In the genomic region with DNA sequence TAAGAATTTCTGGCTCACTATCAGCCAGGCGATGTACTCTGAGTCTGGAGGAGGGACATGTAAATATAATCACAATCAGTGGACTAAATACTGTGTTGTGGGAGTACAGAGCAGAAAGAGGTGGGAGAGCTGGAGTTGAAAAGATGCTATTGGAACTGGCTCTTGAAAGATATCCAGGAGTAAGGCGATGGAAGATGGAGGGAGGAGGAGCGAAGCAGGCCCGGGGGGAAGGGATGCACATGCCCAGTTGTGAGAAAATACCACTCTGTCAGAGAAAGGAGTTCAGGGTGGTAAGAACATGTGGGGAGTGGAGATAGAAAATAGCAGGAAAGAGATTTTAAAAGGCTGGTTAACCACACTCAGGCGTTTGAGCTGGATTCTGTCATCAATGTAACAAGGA, we compare ENCODE assay signal across 20 cellular contexts.
DNase-seq lines count a peak whose midpoint lies in the region; ATAC-seq, FAIRE-seq and TF ChIP-seq lines count a peak whose summit lies in the region.
"Had no signal": no experiment of that assay in that cellular context is flagged by ENCODE, and none has a peak within 500 bp of the region (broad histone marks: within the 10 kb centered on the region; RNA-seq: fewer than 3 reads in every experiment).

No MANE protein-coding gene starts in this region.

- no peak overlapping the region for H3K4me3 ChIP-seq in K562
- no peak overlapping the region for H3K4me3 ChIP-seq in MM.1S (ENCODE audit: low read length)
- no peak overlapping the region for H3K4me3 ChIP-seq in spleen
- H3K4me3 ChIP-seq: A549 had no signal

- H3K27ac ChIP-seq in K562 (ENCODE audit: extremely low read depth, low read depth, low read length): no peak overlapping the region
- H3K27ac ChIP-seq in MM.1S (ENCODE audit: low read length): no peak overlapping the region; the same call in 1 of the 2 replicates
- no peak overlapping the region for H3K27ac ChIP-seq in spleen
- H3K27ac ChIP-seq: A549, HL-60 had no signal

- WGBS in K562 (ENCODE audit: insufficient coverage, low coverage, missing lambda C conversion rate): 45% methylated on average over 5 of the region's 5 CpGs
- 49 to 69% (median 56%) methylated on average over 5 of the region's 5 CpGs for WGBS in spleen, 5 donors

- CTCF ChIA-PET in activated naive CD4-positive, alpha-beta T cell treated with anti-CD3 and anti-CD28 coated beads, Interleukin-2, amount 10 ng/mL, durations not matched to agents 7 days and 5 days (lab: Charles Lee): interaction anchor here (0.8 kb wide), 1 partner anchor 14 kb away, joined by 4 read pairs; no protein-coding TSS in a partner anchor
- CTCF ChIA-PET in K562 (lab: Yijun Ruan, JAX; ENCODE audit: low intra/inter-chr PET ratio): no interaction called here

- H4K20me1 ChIP-seq in K562 (replicated peaks; ENCODE audit: control insufficient read depth, insufficient read depth, low read length) (no peaks in the 10 kb centered on the region), MM.1S (ENCODE audit: insufficient read depth, low read length) (no peaks in the 10 kb centered on the region)

- H3K9me1 ChIP-seq in K562 (ENCODE audit: control insufficient read depth, insufficient read depth, low read length): no peaks in the 10 kb centered on the region

- H3K4me2 ChIP-seq in K562 (ENCODE audit: insufficient read depth, low read length) (no peak overlapping the region), MM.1S (ENCODE audit: low read depth, low read length) (no peak overlapping the region)
- H3K4me2 ChIP-seq: A549 had no signal

- H3K36me3 Mint-ChIP-seq in activated naive CD4-positive, alpha-beta T cell treated with anti-CD3 and anti-CD28 coated beads, Interleukin-2, amount 10 ng/mL, durations not matched to agents 7 days and 5 days: peaks cover 14% of the 10 kb centered on the region
- H3K36me3 Mint-ChIP-seq in T-helper 2 cell treated with Interferon-gamma antibody and Interleukin-4, amounts not matched to agents 5 μg/mL and 100 μg/mL, for 36 hours (ENCODE audit: low read depth): peaks cover 18% of the 10 kb centered on the region

- H3F3A ChIP-seq in MM.1S (ENCODE audit: insufficient read depth, low read length): no peaks in the 10 kb centered on the region

- no peak overlapping the region for H3K4me3 Mint-ChIP-seq in activated naive CD4-positive, alpha-beta T cell treated with anti-CD3 and anti-CD28 coated beads, Interleukin-2, amount 10 ng/mL, durations not matched to agents 7 days and 5 days
- no peak overlapping the region for H3K4me3 Mint-ChIP-seq in T-helper 2 cell treated with Interferon-gamma antibody and Interleukin-4, amounts not matched to agents 5 μg/mL and 100 μg/mL, for 36 hours
- H3K4me3 Mint-ChIP-seq: CD4-positive, alpha-beta T cell; HFFc6 had no signal

- no peak for TF ChIP-seq RAD21 in K562 (CRISPR knock-in tag; conservative IDR thresholded peaks at IDR 0.05 in 1 of 2, IDR thresholded peaks at IDR 0.05 in 1 of 2)

- no peak for TF ChIP-seq CTCF in K562 (IDR thresholded peaks at IDR 0.05 in 2 of 3, conservative IDR thresholded peaks at IDR 0.05 in 1 of 3; ENCODE audit: insufficient read depth in 2 of 3, low read depth in 1 of 3, low read length in 3 of 3)
- no peak for TF ChIP-seq CTCF in MM.1S (IDR thresholded peaks at IDR 0.05; ENCODE audit: low read length)
- TF ChIP-seq CTCF in spleen (IDR thresholded peaks at IDR 0.05 in 8 of 11, conservative IDR thresholded peaks at IDR 0.05 in 3 of 11): no peak

- no peaks in the 10 kb centered on the region for H3K27me3 Mint-ChIP-seq in activated naive CD4-positive, alpha-beta T cell treated with anti-CD3 and anti-CD28 coated beads, Interleukin-2, amount 10 ng/mL, durations not matched to agents 7 days and 5 days
- H3K27me3 Mint-ChIP-seq in T-helper 2 cell treated with Interferon-gamma antibody and Interleukin-4, amounts not matched to agents 5 μg/mL and 100 μg/mL, for 36 hours (ENCODE audit: low read depth): no peaks in the 10 kb centered on the region
- H3K27me3 Mint-ChIP-seq: CD4-positive, alpha-beta T cell had no signal

- no peak for FAIRE-seq in K562 (lab: Jason Lieb, UNC)
- FAIRE-seq: A549, D721Med had no signal

- no peak for TF ChIP-seq EP300 in K562 (IDR thresholded peaks at IDR 0.05; ENCODE audit: low read length)

- H3K27me3 ChIP-seq in K562 (ENCODE audit: control insufficient read depth in 2 of 2, insufficient read depth in 2 of 2, low read length in 2 of 2) (no peaks in the 10 kb centered on the region), MM.1S (replicated peaks; ENCODE audit: insufficient read depth, low read length) (no peaks in the 10 kb centered on the region), spleen (replicated peaks in 1 of 7) (no peaks in the 10 kb centered on the region)

- no TSS peak for BruUV-seq in K562 (replicated peaks; lab: Mats Ljungman, UMichigan)

- intact Hi-C loops in K562 (cut with micrococcal nuclease) (no loop called here), left ventricle myocardium superior (cut with micrococcal nuclease) (no loop called here), spleen (cut with DNase I; ENCODE audit: low total_unique reads) (no loop called here)

- no peaks in the 10 kb centered on the region for H3K79me2 ChIP-seq in K562 (ENCODE audit: control insufficient read depth, insufficient read depth, low read length)
- H3K79me2 ChIP-seq in MM.1S (ENCODE audit: low read length): no peaks in the 10 kb centered on the region

- peak; percentile 61 for ATAC-seq in K562
- no peak for ATAC-seq in left ventricle myocardium superior
- ATAC-seq: A549, Panc1 had no signal

- H3K27ac Mint-ChIP-seq in activated naive CD4-positive, alpha-beta T cell treated with anti-CD3 and anti-CD28 coated beads, Interleukin-2, amount 10 ng/mL, durations not matched to agents 7 days and 5 days: peak overlapping the region; percentile 3
- peak overlapping the region; percentile 23 for H3K27ac Mint-ChIP-seq in T-helper 2 cell treated with Interferon-gamma antibody and Interleukin-4, amounts not matched to agents 5 μg/mL and 100 μg/mL, for 36 hours
- H3K27ac Mint-ChIP-seq: CD4-positive, alpha-beta T cell; HFFc6 had no signal

- H3K4me1 ChIP-seq in K562 (replicated peaks in 1 of 2; ENCODE audit: control insufficient read depth in 2 of 2, insufficient read depth in 2 of 2, low read length in 2 of 2): peaks cover 0 to 4% of the 10 kb centered on the region in 2 experiments; a peak in 1 of 5 replicates
- no peaks in the 10 kb centered on the region for H3K4me1 ChIP-seq in MM.1S (ENCODE audit: low read length)
- H3K4me1 ChIP-seq in spleen: no peaks in the 10 kb centered on the region
- H3K4me1 ChIP-seq: A549 had no signal

- POLR2A ChIA-PET in K562 (lab: Yijun Ruan, JAX): interaction anchor here (1.3 kb wide), 1 partner anchor 8 kb away, joined by 3 read pairs; no protein-coding TSS in a partner anchor

- no peak overlapping the region for H3K9ac ChIP-seq in K562 (ENCODE audit: insufficient read depth in 1 of 2, low read depth in 2 of 2, low read length in 2 of 2)
- H3K9ac ChIP-seq in MM.1S (ENCODE audit: low read length): no peak overlapping the region

- peaks cover 5% of the 10 kb centered on the region for H3K9me3 Mint-ChIP-seq in activated naive CD4-positive, alpha-beta T cell treated with anti-CD3 and anti-CD28 coated beads, Interleukin-2, amount 10 ng/mL, durations not matched to agents 7 days and 5 days
- H3K9me3 Mint-ChIP-seq in T-helper 2 cell treated with Interferon-gamma antibody and Interleukin-4, amounts not matched to agents 5 μg/mL and 100 μg/mL, for 36 hours: peaks cover 19% of the 10 kb centered on the region
- H3K9me3 Mint-ChIP-seq: CD4-positive, alpha-beta T cell; HFFc6 had no signal

- no peak for DNase-seq in activated naive CD4-positive, alpha-beta T cell treated with anti-CD3 and anti-CD28 coated beads, Interleukin-2, amount 10 ng/mL, durations not matched to agents 7 days and 5 days
- DNase-seq in activated naive CD4-positive, alpha-beta T cell (lab: John Stamatoyannopoulos, UW): no peak
- no peak for DNase-seq in T-helper 2 cell treated with Interferon-gamma antibody and Interleukin-4, amounts not matched to agents 5 μg/mL and 100 μg/mL, for 36 hours (ENCODE audit: low spot score)
- no peak for DNase-seq in K562 (ENCODE audit: extremely low read depth in 1 of 4, low spot score in 3 of 4)
- no peak for DNase-seq in left ventricle myocardium superior
- DNase-seq in SKM-1 treated with dmso at 0.1 percent for 144 hours (lab: John Stamatoyannopoulos, UW; ENCODE audit: unreplicated experiment): no peak
- no peak for DNase-seq in MM.1S
- no peak for DNase-seq in spleen
- DNase-seq: CD4-positive, alpha-beta T cell; GF-D8; HFFc6; NCI-H1105; NCI-H1694 treated with DMSO at 0.1 percent for 48 hours; NCI-H446 treated with DMSO at 0.1 percent for 48 hours; NCI-H748 treated with DMSO at 0.1 percent for 48 hours; Right ventricle myocardium superior had no signal

- H3K36me3 ChIP-seq in K562 (ENCODE audit: control insufficient read depth, insufficient read depth, low read length) (no peaks in the 10 kb centered on the region), MM.1S (replicated peaks; ENCODE audit: insufficient read depth, low read length) (no peaks in the 10 kb centered on the region), spleen (no peaks in the 10 kb centered on the region)

- H2AFZ ChIP-seq in K562 (ENCODE audit: low read depth, low read length) (peak overlapping the region; percentile 74; the same call in 1 of the 2 replicates), MM.1S (ENCODE audit: low read length) (no peak overlapping the region)

- H3K9me2 ChIP-seq in MM.1S (replicated peaks; ENCODE audit: insufficient read depth, low read length): no peaks in the 10 kb centered on the region; the same call in 1 of the 2 replicates

- in situ Hi-C loops in K562 (cut with MboI): no loop called here

- TF ChIP-seq POLR2A in K562 (conservative IDR thresholded peaks at IDR 0.05): no peak
- TF ChIP-seq POLR2A in spleen (IDR thresholded peaks at IDR 0.05): no peak

- no peaks in the 10 kb centered on the region for H3K9me3 ChIP-seq in K562 (replicated peaks; ENCODE audit: control insufficient read depth, insufficient read depth, low read depth, low read length)
- no peaks in the 10 kb centered on the region for H3K9me3 ChIP-seq in MM.1S (replicated peaks; ENCODE audit: insufficient read depth, low read length)
- H3K9me3 ChIP-seq in spleen: peaks cover 0 to 6% (median 0%) of the 10 kb centered on the region in 8 donors
- H3K9me3 ChIP-seq: A549 had no signal

- peaks cover 29% of the 10 kb centered on the region for H3K4me1 Mint-ChIP-seq in activated naive CD4-positive, alpha-beta T cell treated with anti-CD3 and anti-CD28 coated beads, Interleukin-2, amount 10 ng/mL, durations not matched to agents 7 days and 5 days
- H3K4me1 Mint-ChIP-seq in T-helper 2 cell treated with Interferon-gamma antibody and Interleukin-4, amounts not matched to agents 5 μg/mL and 100 μg/mL, for 36 hours (ENCODE audit: low read depth): peaks cover 22% of the 10 kb centered on the region

TF ChIP-seq in K562, 482 proteins besides CTCF, POLR2A, EP300 and RAD21:
- TF ChIP-seq KDM2B (CRISPR knock-in tag; IDR thresholded peaks at IDR 0.05) (no peak), WHSC1 (IDR thresholded peaks at IDR 0.05; ENCODE audit: low read length) (no peak), MAZ (CRISPR knock-in tag; conservative IDR thresholded peaks at IDR 0.05 in 1 of 2, IDR thresholded peaks at IDR 0.05 in 1 of 2) (0 out of 4 replicates have a peak, but pooled peaks of 1 of the 2 experiments have one; percentile 19)
